Comparison of ENCODE assay signal across 18 cellular contexts in genomic region chr1:235679644-235680043, GRCh38. TPM values are rescaled to one million over a fixed set of nuclear protein-coding genes. Genes with fewer than 3 reads are reported as not detected.
"Had no signal": no experiment of that assay in that cellular context is flagged by ENCODE, and none has a peak within 500 bp of the region (broad histone marks: within the 10 kb centered on the region; RNA-seq: fewer than 3 reads in every experiment).

No MANE protein-coding gene starts in this region.

- H3K4me1 Mint-ChIP-seq: naive thymus-derived CD8-positive, alpha-beta T cell; stimulated activated naive B cell treated with anti-CD40 and anti-IgM and Interleukin-4, amounts not matched to agents 10 μg/mL and 1 μg/mL and 100 μg/mL, for 72 hours; stimulated activated naive CD8-positive, alpha-beta T cell treated with anti-CD3 and anti-CD28 coated beads, Interleukin-15, amount 100 ng/mL, for 72 hours had no signal

- ATAC-seq: naive thymus-derived CD8-positive, alpha-beta T cell; stimulated activated naive B cell treated with anti-CD40 and anti-IgM and Interleukin-4, amounts not matched to agents 10 μg/mL and 1 μg/mL and 100 μg/mL, for 72 hours; stimulated activated naive CD8-positive, alpha-beta T cell treated with anti-CD3 and anti-CD28 coated beads, Interleukin-15, amount 100 ng/mL, for 72 hours had no signal

- H3K27me3 Mint-ChIP-seq: naive thymus-derived CD8-positive, alpha-beta T cell; stimulated activated naive B cell treated with anti-CD40 and anti-IgM and Interleukin-4, amounts not matched to agents 10 μg/mL and 1 μg/mL and 100 μg/mL, for 72 hours; stimulated activated naive CD8-positive, alpha-beta T cell treated with anti-CD3 and anti-CD28 coated beads, Interleukin-15, amount 100 ng/mL, for 72 hours had no signal

- H3K27ac Mint-ChIP-seq: stimulated activated naive B cell treated with anti-CD40 and anti-IgM and Interleukin-4, amounts not matched to agents 10 μg/mL and 1 μg/mL and 100 μg/mL, for 72 hours had no signal

- H3K4me3 Mint-ChIP-seq: naive thymus-derived CD8-positive, alpha-beta T cell; stimulated activated naive B cell treated with anti-CD40 and anti-IgM and Interleukin-4, amounts not matched to agents 10 μg/mL and 1 μg/mL and 100 μg/mL, for 72 hours; stimulated activated naive CD8-positive, alpha-beta T cell treated with anti-CD3 and anti-CD28 coated beads, Interleukin-15, amount 100 ng/mL, for 72 hours had no signal

- H3K27ac ChIP-seq: colonic mucosa, esophagus squamous epithelium, right atrium auricular region, sigmoid colon, skin epidermis, testis, tibial nerve had no signal

- H3K4me3 ChIP-seq: colonic mucosa, esophagus squamous epithelium, right atrium auricular region, sigmoid colon, skin epidermis, testis, tibial nerve had no signal

- DNase-seq: colonic mucosa; dermis blood vessel endothelial cell; esophagus squamous epithelium; foreskin fibroblast; mesendoderm; naive thymus-derived CD8-positive, alpha-beta T cell; sigmoid colon; stimulated activated CD4-positive, alpha-beta T cell treated with anti-CD3 and anti-CD28 coated beads, Interleukin-2, amount 100 ng/mL, for 24 hours; stimulated activated CD4-positive, alpha-beta T cell treated with anti-CD3 and anti-CD28 coated beads, Interleukin-4, amount 100 ng/mL, for 4 hours; stimulated activated naive B cell treated with anti-CD40 and anti-IgM and Interleukin-4, amounts not matched to agents 10 μg/mL and 1 μg/mL and 100 μg/mL, for 72 hours; stimulated activated naive CD8-positive, alpha-beta T cell treated with anti-CD3 and anti-CD28 coated beads, Interleukin-15, amount 100 ng/mL, for 72 hours; testis had no signal

- H3K27me3 ChIP-seq: colonic mucosa, esophagus squamous epithelium, right atrium auricular region, sigmoid colon, testis, tibial nerve had no signal

- H3K9me3 ChIP-seq: colonic mucosa, right atrium auricular region, testis had no signal

RNA-seq across cellular contexts. Expression of gene GNG4, which starts 30.1 kb away (rescaled TPM):
- total RNA-seq: naive thymus-derived CD8-positive, alpha-beta T cell; right atrium auricular region; subcutaneous adipose tissue; ureter had no signal
- polyA plus RNA-seq: liver; naive thymus-derived CD8-positive, alpha-beta T cell had no signal
